15 cellular contexts compared by ENCODE assay signal in the genomic region with DNA sequence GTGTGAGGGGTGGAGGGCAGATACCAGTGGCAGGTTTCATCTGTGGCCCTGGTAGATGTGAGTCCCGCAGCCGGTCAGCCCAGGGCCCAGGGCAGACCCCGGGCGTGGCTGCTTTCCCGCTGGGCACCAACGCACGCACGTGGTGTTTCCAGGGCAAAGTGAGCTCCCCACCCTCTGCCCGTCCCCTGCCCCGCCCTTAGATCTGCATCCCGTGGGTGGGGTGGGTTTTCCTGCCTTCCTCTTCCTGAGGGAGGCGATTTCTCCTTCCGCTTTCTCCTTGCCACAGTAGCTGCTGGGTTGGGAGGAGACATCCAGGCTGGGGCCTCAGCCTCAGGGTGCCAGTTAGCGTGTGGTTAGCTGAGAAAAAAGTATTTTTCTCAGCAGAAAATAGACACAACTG. TPM values are rescaled to one million over a fixed set of nuclear protein-coding genes. Genes with fewer than 3 reads are reported as not detected.
DNase-seq lines count a peak whose midpoint lies in the region; ATAC-seq lines count a peak whose summit lies in the region.
"Had no signal": no experiment of that assay in that cellular context is flagged by ENCODE, and none has a peak within 500 bp of the region (broad histone marks: within the 10 kb centered on the region; RNA-seq: fewer than 3 reads in every experiment).

No MANE protein-coding gene starts in this region.

- DNase-seq in activated naive CD4-positive, alpha-beta T cell treated with anti-CD3 and anti-CD28 coated beads, Interleukin-2, amount 50 U/mL, for 72 hours (ENCODE audit: low spot score in 2 of 2): no peak
- no peak for DNase-seq in activated naive CD4-positive, alpha-beta T cell treated with anti-CD3 and anti-CD28 coated beads, Interleukin-2, amount 50 U/mL, for 16 hours
- DNase-seq in activated T-helper 1 cell treated with anti-CD3 and anti-CD28 coated beads, Interleukin-12 subunit alpha, Interleukin-12 subunit beta, Interleukin-2, Interleukin-4 antibody, amounts not matched to agents 30 ng/mL and 10 ng/mL and 1 ng/mL, durations not matched to agents 14 hours and 24 hours and 36 hours (ENCODE audit: low spot score): no peak
- no peak for DNase-seq in NCI-H69 (lab: John Stamatoyannopoulos, UW)
- DNase-seq: activated CD8-positive, alpha-beta memory T cell treated with anti-CD3 and anti-CD28 coated beads, Interleukin-2, amount 50 U/mL, for 4 hours; effector memory CD4-positive, alpha-beta T cell; EL; KG1; NCI-H2081 had no signal

- H3K4me1 ChIP-seq in mucosa of rectum (ENCODE audit: control insufficient read depth in 2 of 2, insufficient read depth in 2 of 2, low read length in 2 of 2): peaks cover 10 to 17% of the 10 kb centered on the region in 2 donors
- H3K4me1 ChIP-seq: ascending aorta had no signal

- H3K9ac ChIP-seq in mucosa of rectum (ENCODE audit: low read depth in 1 of 2, low read length in 2 of 2): no peak overlapping the region

- peaks cover 0 to 18% of the 10 kb centered on the region in 2 donors for H3K36me3 Mint-ChIP-seq in activated naive CD4-positive, alpha-beta T cell treated with anti-CD3 and anti-CD28 coated beads, Interleukin-2, amount 50 U/mL, for 72 hours
- H3K36me3 Mint-ChIP-seq in activated T-helper 1 cell treated with anti-CD3 and anti-CD28 coated beads, Interleukin-12 subunit alpha, Interleukin-12 subunit beta, Interleukin-2, Interleukin-4 antibody, amounts not matched to agents 30 ng/mL and 10 ng/mL and 1 ng/mL, durations not matched to agents 14 hours and 24 hours and 36 hours (ENCODE audit: low read depth): peaks cover 17% of the 10 kb centered on the region

- peak overlapping the region; percentile 68 to 69 for H3K27ac Mint-ChIP-seq in activated naive CD4-positive, alpha-beta T cell treated with anti-CD3 and anti-CD28 coated beads, Interleukin-2, amount 50 U/mL, for 72 hours
- peak overlapping the region; percentile 40 for H3K27ac Mint-ChIP-seq in activated T-helper 1 cell treated with anti-CD3 and anti-CD28 coated beads, Interleukin-12 subunit alpha, Interleukin-12 subunit beta, Interleukin-2, Interleukin-4 antibody, amounts not matched to agents 30 ng/mL and 10 ng/mL and 1 ng/mL, durations not matched to agents 14 hours and 24 hours and 36 hours

- peaks cover 19% of the 10 kb centered on the region for H3K4me1 Mint-ChIP-seq in activated T-helper 1 cell treated with anti-CD3 and anti-CD28 coated beads, Interleukin-12 subunit alpha, Interleukin-12 subunit beta, Interleukin-2, Interleukin-4 antibody, amounts not matched to agents 30 ng/mL and 10 ng/mL and 1 ng/mL, durations not matched to agents 14 hours and 24 hours and 36 hours (ENCODE audit: low read depth)

- peaks cover 3 to 8% of the 10 kb centered on the region in 2 donors for H3K36me3 ChIP-seq in mucosa of rectum (ENCODE audit: control insufficient read depth in 2 of 2, insufficient read depth in 2 of 2, low read length in 2 of 2)
- H3K36me3 ChIP-seq: ascending aorta, vagina had no signal

- H3K4me3 ChIP-seq in mucosa of rectum (ENCODE audit: low read length in 2 of 2): no peak overlapping the region
- H3K4me3 ChIP-seq: ascending aorta, vagina had no signal

- intact Hi-C loops in activated T-helper 1 cell treated with anti-CD3 and anti-CD28 coated beads, Interleukin-12 subunit alpha, Interleukin-12 subunit beta, Interleukin-2, Interleukin-4 antibody, amounts not matched to agents 30 ng/mL and 10 ng/mL and 1 ng/mL, durations not matched to agents 14 hours and 24 hours and 36 hours (cut with micrococcal nuclease): no loop called here

- H3K27me3 ChIP-seq in mucosa of rectum (ENCODE audit: control insufficient read depth in 2 of 2, insufficient read depth in 2 of 2, low read length in 2 of 2): no peaks in the 10 kb centered on the region
- H3K27me3 ChIP-seq: ascending aorta, vagina had no signal

- no peak for ATAC-seq in activated naive CD4-positive, alpha-beta T cell treated with anti-CD3 and anti-CD28 coated beads, Interleukin-2, amount 50 U/mL, for 72 hours
- ATAC-seq in GM18511 (IDR thresholded peaks at IDR 0.05; ENCODE audit: unreplicated experiment) (no peak), GM21526 (IDR thresholded peaks at IDR 0.05; ENCODE audit: low FRiP score, unreplicated experiment) (no peak), GM19455 (IDR thresholded peaks at IDR 0.05; ENCODE audit: unreplicated experiment) (no peak)

- H3K27ac ChIP-seq in mucosa of rectum (ENCODE audit: low read depth in 2 of 2, low read length in 2 of 2): peak overlapping the region; percentile 55 to 56
- H3K27ac ChIP-seq: ascending aorta, vagina had no signal

- no peaks in the 10 kb centered on the region for H3K27me3 Mint-ChIP-seq in activated T-helper 1 cell treated with anti-CD3 and anti-CD28 coated beads, Interleukin-12 subunit alpha, Interleukin-12 subunit beta, Interleukin-2, Interleukin-4 antibody, amounts not matched to agents 30 ng/mL and 10 ng/mL and 1 ng/mL, durations not matched to agents 14 hours and 24 hours and 36 hours (ENCODE audit: insufficient read depth)

- H3K9me3 Mint-ChIP-seq in activated naive CD4-positive, alpha-beta T cell treated with anti-CD3 and anti-CD28 coated beads, Interleukin-2, amount 50 U/mL, for 72 hours: no peaks in the 10 kb centered on the region
- no peaks in the 10 kb centered on the region for H3K9me3 Mint-ChIP-seq in activated T-helper 1 cell treated with anti-CD3 and anti-CD28 coated beads, Interleukin-12 subunit alpha, Interleukin-12 subunit beta, Interleukin-2, Interleukin-4 antibody, amounts not matched to agents 30 ng/mL and 10 ng/mL and 1 ng/mL, durations not matched to agents 14 hours and 24 hours and 36 hours

- H3K4me3 Mint-ChIP-seq in activated T-helper 1 cell treated with anti-CD3 and anti-CD28 coated beads, Interleukin-12 subunit alpha, Interleukin-12 subunit beta, Interleukin-2, Interleukin-4 antibody, amounts not matched to agents 30 ng/mL and 10 ng/mL and 1 ng/mL, durations not matched to agents 14 hours and 24 hours and 36 hours: no peak overlapping the region

- no peaks in the 10 kb centered on the region for H3K9me3 ChIP-seq in mucosa of rectum (ENCODE audit: control insufficient read depth in 2 of 2, low read length in 2 of 2)
- H3K9me3 ChIP-seq: ascending aorta, vagina had no signal

RNA-seq across cellular contexts. Expression of gene ODC1, which starts 49.6 kb away (rescaled TPM):
- total RNA-seq in activated naive CD4-positive, alpha-beta T cell treated with anti-CD3 and anti-CD28 coated beads, Interleukin-2, amount 50 U/mL, for 72 hours: 10 to 100 TPM; 75.3 to 84.6 TPM
- total RNA-seq in activated T-helper 1 cell treated with anti-CD3 and anti-CD28 coated beads, Interleukin-12 subunit alpha, Interleukin-12 subunit beta, Interleukin-2, Interleukin-4 antibody, amounts not matched to agents 30 ng/mL and 10 ng/mL and 1 ng/mL, durations not matched to agents 14 hours and 24 hours and 36 hours: 235 and 247 TPM in 2 replicates
